16 cellular contexts compared by ENCODE assay signal in genomic region chr1:209132736-209133467, GRCh38.
A peak's percentile ranks its signal among the peaks of the same experiment; 100 is the strongest.
DNase-seq lines count a peak whose midpoint lies in the region; ATAC-seq and TF ChIP-seq lines count a peak whose summit lies in the region.
"Had no signal": no experiment of that assay in that cellular context is flagged by ENCODE, and none has a peak within 500 bp of the region (broad histone marks: within the 10 kb centered on the region; RNA-seq: fewer than 3 reads in every experiment).

No MANE protein-coding gene starts in this region.

- H3K36me3 ChIP-seq in SJCRH30 = no peaks in the 10 kb centered on the region
- H3K36me3 ChIP-seq: BLaER1 had no signal

- no peaks in the 10 kb centered on the region; the same call in 1 of the 2 replicates for H3K27me3 Mint-ChIP-seq in WTC11 (ENCODE audit: low read depth)
- H3K27me3 Mint-ChIP-seq: CD8-positive, alpha-beta memory T cell had no signal

- H3K27ac Mint-ChIP-seq in WTC11 = no peak overlapping the region; the same call in 1 of the 2 replicates
- H3K27ac Mint-ChIP-seq: CD8-positive, alpha-beta memory T cell had no signal

- H3K4me3 ChIP-seq in SJCRH30 (no peak overlapping the region), dorsolateral prefrontal cortex (no peak overlapping the region)
- H3K4me3 ChIP-seq: BLaER1 had no signal

- ATAC-seq in GM21717 (IDR thresholded peaks at IDR 0.05; ENCODE audit: unreplicated experiment) (no peak), WTC11 (no peak)

- peaks cover 28% of the 10 kb centered on the region for H3K4me1 ChIP-seq in SJCRH30
- H3K4me1 ChIP-seq: BLaER1, Caco-2 had no signal

- DNase-seq in NCI-H510A treated with DMSO at 0.1 percent for 48 hours (lab: John Stamatoyannopoulos, UW) = peak; percentile 15
- DNase-seq in NCI-H510A (lab: John Stamatoyannopoulos, UW) = no peak
- peak; percentile 82 to 86 for DNase-seq in SJCRH30
- DNase-seq in myocyte (ENCODE audit: low read depth) = peak; percentile 32
- DNase-seq in WTC11 (ENCODE audit: low spot score) = no peak
- no peak for DNase-seq in GOT3 (lab: John Stamatoyannopoulos, UW)
- DNase-seq in dorsolateral prefrontal cortex = no peak
- DNase-seq: AML-193; Caco-2; CD8-positive, alpha-beta memory T cell; DND-41; GDM1; H7 had no signal

- TF ChIP-seq CTCF in WTC11 (IDR thresholded peaks at IDR 0.05) = no peak
- no peak for TF ChIP-seq CTCF in dorsolateral prefrontal cortex (IDR thresholded peaks at IDR 0.05 in 54 of 56, conservative IDR thresholded peaks at IDR 0.05 in 2 of 56; ENCODE audit: low read depth in 1 of 56, partially characterized antibody in 56 of 56)

- peaks cover 10% of the 10 kb centered on the region for H3K9me3 ChIP-seq in SJCRH30 (replicated peaks)

- intact Hi-C loops in dorsolateral prefrontal cortex (cut with DNase I) = no loop called here

- H3K4me1 Mint-ChIP-seq in WTC11 = peaks cover 39% of the 10 kb centered on the region
- H3K4me1 Mint-ChIP-seq: CD8-positive, alpha-beta memory T cell had no signal

- H3K36me3 Mint-ChIP-seq in WTC11 = peaks cover 16% of the 10 kb centered on the region
- H3K36me3 Mint-ChIP-seq: CD8-positive, alpha-beta memory T cell had no signal

- no peak overlapping the region for H3K4me3 Mint-ChIP-seq in WTC11
- H3K4me3 Mint-ChIP-seq: CD8-positive, alpha-beta memory T cell had no signal

- CTCF ChIA-PET in WTC11 (lab: Charles Lee) = interaction anchor here (1.0 kb wide), 1 partner anchor 75 kb away, joined by 3 read pairs; no protein-coding TSS in a partner anchor

- H3K27me3 ChIP-seq in SJCRH30 = no peaks in the 10 kb centered on the region
- no peaks in the 10 kb centered on the region for H3K27me3 ChIP-seq in dorsolateral prefrontal cortex
- H3K27me3 ChIP-seq: BLaER1 had no signal

- peaks cover 18% of the 10 kb centered on the region for H3K9me3 Mint-ChIP-seq in WTC11

- POLR2A ChIA-PET in WTC11 (lab: Charles Lee) = no interaction called here

- no peak overlapping the region for H3K27ac ChIP-seq in SJCRH30
- H3K27ac ChIP-seq in dorsolateral prefrontal cortex = no peak overlapping the region
- H3K27ac ChIP-seq: 22Rv1, BLaER1 had no signal

TF ChIP-seq in WTC11, 78 proteins besides CTCF, POLR2A, EP300 and RAD21 (continues in another document):
- TF ChIP-seq ZNF281 (CRISPR knock-in tag; IDR thresholded peaks at IDR 0.05) (no peak), ERG (CRISPR knock-in tag; IDR thresholded peaks at IDR 0.05) (no peak), TEAD4 (CRISPR knock-in tag; IDR thresholded peaks at IDR 0.05) (no peak), AFF4 (CRISPR knock-in tag; IDR thresholded peaks at IDR 0.05; ENCODE audit: borderline replicate concordance) (no peak), NR1H2 (CRISPR knock-in tag; IDR thresholded peaks at IDR 0.05) (no peak), ATF6 (CRISPR knock-in tag; IDR thresholded peaks at IDR 0.05) (no peak), PRDM15 (CRISPR knock-in tag; IDR thresholded peaks at IDR 0.05) (no peak), ZNF138 (CRISPR knock-in tag; conservative IDR thresholded peaks at IDR 0.05) (no peak), ZNF219 (CRISPR knock-in tag; IDR thresholded peaks at IDR 0.05; ENCODE audit: borderline replicate concordance) (no peak), ZNF121 (CRISPR knock-in tag; IDR thresholded peaks at IDR 0.05) (no peak)

Comparison
In these comparisons a context has a peak if more than half of its experiments do, and no peak if none do; other contexts are left out.
1. DNase-seq: peak in NCI-H510A treated with DMSO at 0.1 percent for 48 hours (single experiment), SJCRH30 (2 of 2) and myocyte (single experiment); none in NCI-H510A (single experiment), WTC11 (single experiment), GOT3 (single experiment) and dorsolateral prefrontal cortex (0 of 10).